Comparison of ENCODE assay signal across 4 cellular contexts in the genomic region with DNA sequence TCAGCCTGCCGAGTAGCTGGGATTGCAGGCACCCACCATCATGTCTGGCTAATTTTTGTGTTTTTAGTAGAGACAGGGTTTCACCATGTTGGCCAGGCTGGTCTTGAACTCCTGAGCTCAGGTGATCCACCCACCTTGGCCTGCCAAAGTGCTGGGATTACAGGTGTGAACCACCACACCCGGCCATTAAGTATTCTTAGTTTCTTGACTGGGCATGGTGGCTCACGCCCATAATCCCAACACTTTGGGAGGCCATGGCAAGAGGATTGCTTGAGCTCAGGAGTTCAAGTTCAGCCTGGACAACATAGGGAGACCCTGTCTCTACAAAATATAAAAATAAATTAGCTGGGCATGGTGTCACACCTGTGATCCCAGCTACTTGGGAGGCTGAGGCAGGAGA. TPM values are rescaled to one million over a fixed set of nuclear protein-coding genes. Genes with fewer than 3 reads are reported as not detected.
A peak's percentile ranks its signal among the peaks of the same experiment; 100 is the strongest.
DNase-seq lines count a peak whose midpoint lies in the region; ATAC-seq and TF ChIP-seq lines count a peak whose summit lies in the region.
"Not testable (repeated sequence)": the region's sequence is repeated elsewhere in the genome, so short reads cannot be mapped to it uniquely, and the experiment has no call there.

No MANE protein-coding gene starts in this region.

- H3K9me3 ChIP-seq in spleen: not testable (repeated sequence)

- not testable (repeated sequence) for H3K4me3 ChIP-seq in GM23338, spleen

- H3K27ac Mint-ChIP-seq in GM23338: not testable (repeated sequence)

- not testable (repeated sequence) for DNase-seq in GM23338 (ENCODE audit: low spot score)
- DNase-seq in activated effector memory CD4-positive, alpha-beta T cell treated with anti-CD3 and anti-CD28 coated beads, Interleukin-2, amount 50 U/mL, for 16 hours: peak; percentile 6
- DNase-seq in mesenteric fat pad (ENCODE audit: low spot score) (peak; percentile 74), spleen (peak; percentile 19)

- WGBS in spleen, 5 donors: 85 to 97% (median 92%) methylated on average over 1 to 3 of the region's 3 CpGs

- H3K4me1 Mint-ChIP-seq in GM23338: not testable (repeated sequence)

- H3K27ac ChIP-seq in GM23338 (ENCODE audit: low read depth); spleen: not testable (repeated sequence)

- H3K27me3 ChIP-seq in GM23338 (ENCODE audit: insufficient read depth); spleen (replicated peaks in 1 of 7): not testable (repeated sequence)

- not testable (repeated sequence) for H3K27me3 Mint-ChIP-seq in GM23338 (ENCODE audit: insufficient read depth, low read depth, poor library complexity)

- intact Hi-C loops in spleen (cut with DNase I; ENCODE audit: low total_unique reads): not testable (repeated sequence)

- H3K36me3 ChIP-seq in GM23338 (ENCODE audit: insufficient read depth); spleen: not testable (repeated sequence)

- not testable (repeated sequence) for H3K9me3 Mint-ChIP-seq in GM23338

- not testable (repeated sequence) for H3K4me1 ChIP-seq in GM23338 (ENCODE audit: insufficient read depth); spleen

- not testable (repeated sequence) for TF ChIP-seq CTCF in GM23338 (conservative IDR thresholded peaks at IDR 0.05; ENCODE audit: low read depth in 2 of 2); spleen (IDR thresholded peaks at IDR 0.05 in 8 of 11, conservative IDR thresholded peaks at IDR 0.05 in 3 of 11)

- H3F3A ChIP-seq in GM23338 (replicated peaks; ENCODE audit: low read depth): not testable (repeated sequence)

- not testable (repeated sequence) for TF ChIP-seq POLR2A in spleen (IDR thresholded peaks at IDR 0.05)

- H3K79me2 ChIP-seq in GM23338 (replicated peaks; ENCODE audit: insufficient read depth): not testable (repeated sequence)

- not testable (repeated sequence) for ATAC-seq in GM23338

- H3K36me3 Mint-ChIP-seq in GM23338 (ENCODE audit: low read depth): not testable (repeated sequence)

- 0 out of 2 replicates have a peak overlapping the region, but pooled peaks have one; percentile 63 for H2AFZ ChIP-seq in GM23338

- H3K4me3 Mint-ChIP-seq in GM23338: not testable (repeated sequence)

- H3K9me2 ChIP-seq in GM23338 (ENCODE audit: insufficient read depth): not testable (repeated sequence)

- H3K4me2 ChIP-seq in GM23338: not testable (repeated sequence)

- not testable (repeated sequence) for H4K20me1 ChIP-seq in GM23338 (replicated peaks; ENCODE audit: insufficient read depth)

RNA-seq across cellular contexts. Expression of gene EEF1A1, which starts 21.6 kb away (rescaled TPM):
- total RNA-seq in GM23338 (2014; rRNA removed; shearing (Covaris generic)): 12,342 and 13,362 TPM in 2 replicates
- polyA plus RNA-seq in GM23338 (2016; fragmentation: Nextera tagmentation; extraction: Ambion mirVana): 7,677 and 8,712 TPM in 2 replicates
- total RNA-seq in mesenteric fat pad: 8,244 TPM
- total RNA-seq in spleen: over 10,000 TPM in 1 of 7 donors, 1,000 to 10,000 TPM in 6; 7,486 to 10,079 (median 8,893) TPM
- polyA plus RNA-seq in spleen: over 10,000 TPM; 12,419 to 13,640 (median 12,484) TPM
